In genomic region chr5:169070413-169070812, GRCh38 we compare ENCODE assay signal across 20 cellular contexts.
A peak's percentile ranks its signal among the peaks of the same experiment; 100 is the strongest.
DNase-seq lines count a peak whose midpoint lies in the region; ATAC-seq, FAIRE-seq and TF ChIP-seq lines count a peak whose summit lies in the region.
"Had no signal": no experiment of that assay in that cellular context is flagged by ENCODE, and none has a peak within 500 bp of the region (broad histone marks: within the 10 kb centered on the region; RNA-seq: fewer than 3 reads in every experiment).

No MANE protein-coding gene starts in this region.

- H3K9me3 ChIP-seq in A549, result no peaks in the 10 kb centered on the region
- no peaks in the 10 kb centered on the region for H3K9me3 ChIP-seq in hepatocyte (ENCODE audit: low read depth)
- no peaks in the 10 kb centered on the region for H3K9me3 ChIP-seq in mucosa of descending colon
- no peaks in the 10 kb centered on the region for H3K9me3 ChIP-seq in small intestine (ENCODE audit: control insufficient read depth, low read depth)

- peak overlapping the region; percentile 42 for H3K4me2 ChIP-seq in A549
- no peak overlapping the region for H3K4me2 ChIP-seq in hepatocyte
- H3K4me2 ChIP-seq: BLaER1 had no signal

- no peak overlapping the region for H3K4me3 ChIP-seq in A549
- H3K4me3 ChIP-seq in hepatocyte, result no peak overlapping the region
- H3K4me3 ChIP-seq in mucosa of descending colon, result no peak overlapping the region
- H3K4me3 ChIP-seq in small intestine (ENCODE audit: low read depth in 1 of 2, low read length in 2 of 2), result no peak overlapping the region
- H3K4me3 ChIP-seq: BLaER1 had no signal

- no peaks in the 10 kb centered on the region for H3K9me2 ChIP-seq in hepatocyte (replicated peaks; ENCODE audit: insufficient read depth)

- peak in 1 of 2 experiments; percentile 25 for DNase-seq in A549 (ENCODE audit: low read depth in 1 of 2, low spot score in 1 of 2)
- no peak for DNase-seq in hepatocyte (ENCODE audit: low spot score)
- no peak for DNase-seq in mucosa of descending colon
- DNase-seq in small intestine, result peak; percentile 41
- DNase-seq in NCI-H1417 treated with DMSO at 0.1 percent for 48 hours (lab: John Stamatoyannopoulos, UW), result no peak
- no peak for DNase-seq in cardiac septum (ENCODE audit: low spot score)
- no peak for DNase-seq in Kasumi-1 (lab: John Stamatoyannopoulos, UW)
- DNase-seq: CD8-positive, alpha-beta memory T cell; COR-L47; DMS 273 treated with DMSO at 0.1 percent for 48 hours; GOT3; H7; HFFc6 had no signal

- no peak for TF ChIP-seq CTCF in A549 (IDR thresholded peaks at IDR 0.05)
- TF ChIP-seq CTCF in hepatocyte (IDR thresholded peaks at IDR 0.05; ENCODE audit: poor library complexity), result no peak
- no peak for TF ChIP-seq CTCF in mucosa of descending colon (IDR thresholded peaks at IDR 0.05)

- CTCF ChIA-PET in A549 (lab: Yijun Ruan, JAX), result interaction anchor here (0.9 kb wide), 2 partner anchors 11 to 71 kb away, joined by 3 read pairs; no protein-coding TSS in a partner anchor

- peaks cover 23% of the 10 kb centered on the region for H3K4me1 ChIP-seq in A549
- H3K4me1 ChIP-seq in hepatocyte (ENCODE audit: insufficient read depth), result peaks cover 22% of the 10 kb centered on the region
- H3K4me1 ChIP-seq in mucosa of descending colon (ENCODE audit: low read depth), result no peaks in the 10 kb centered on the region
- H3K4me1 ChIP-seq in small intestine (ENCODE audit: control insufficient read depth in 2 of 2, insufficient read depth in 1 of 2, low read depth in 1 of 2, low read length in 1 of 2), result no peaks in the 10 kb centered on the region
- H3K4me1 ChIP-seq: BLaER1 had no signal

- POLR2A ChIA-PET in A549 (lab: Yijun Ruan, JAX), result interaction anchor here (0.7 kb wide), 1 partner anchor 234 kb away, joined by 5 read pairs; no protein-coding TSS in a partner anchor

- TF ChIP-seq RAD21 in A549 (conservative IDR thresholded peaks at IDR 0.05 in 1 of 2, IDR thresholded peaks at IDR 0.05 in 1 of 2), result no peak

- TF ChIP-seq EP300 in A549 (IDR thresholded peaks at IDR 0.05), result no peak

- intact Hi-C loops in mucosa of descending colon (cut with DNase I, micrococcal nuclease), result no loop called here
- intact Hi-C loops in cardiac septum (cut with DNase I), result no loop called here

- no peaks in the 10 kb centered on the region for H3K36me3 ChIP-seq in hepatocyte (replicated peaks; ENCODE audit: insufficient read depth, low read depth)
- H3K36me3 ChIP-seq in mucosa of descending colon (ENCODE audit: low read depth), result no peaks in the 10 kb centered on the region
- no peaks in the 10 kb centered on the region for H3K36me3 ChIP-seq in small intestine (ENCODE audit: control insufficient read depth in 2 of 2, insufficient read depth in 2 of 2, low read length in 2 of 2)
- H3K36me3 ChIP-seq: BLaER1 had no signal

- H4K20me1 ChIP-seq in hepatocyte (ENCODE audit: insufficient read depth, poor library complexity, severe bottlenecking), result no peaks in the 10 kb centered on the region
- H4K20me1 ChIP-seq: BLaER1 had no signal

- ATAC-seq in A549 (peak in 1 of 2 experiments; percentile 34; a peak in 1 of 6 replicates), mucosa of descending colon (peak; percentile 25)
- ATAC-seq: HCT116 had no signal

- FAIRE-seq in A549 (lab: Jason Lieb, UNC) (no peak), small intestine (lab: Jason Lieb, UNC) (no peak)
- FAIRE-seq: G401.6, GM12891, HTR-8/SVneo had no signal

- no peak overlapping the region for H2AFZ ChIP-seq in hepatocyte

- H3K79me2 ChIP-seq in hepatocyte, result no peaks in the 10 kb centered on the region

- 5% methylated on average over 4 of the region's 4 CpGs for WGBS in A549 (ENCODE audit: missing lambda C conversion rate)
- WGBS in hepatocyte (ENCODE audit: low lambda C conversion rate, missing lambda C conversion rate), result 36% methylated on average over 4 of the region's 4 CpGs
- 13 to 37% (median 21%) methylated on average over 4 of the region's 4 CpGs for WGBS in small intestine, 3 donors

- peak overlapping the region in 1 of 2 experiments; percentile 37; a peak in 2 of 6 replicates for H3K27ac ChIP-seq in A549
- H3K27ac ChIP-seq in hepatocyte, result peak overlapping the region; percentile 39
- H3K27ac ChIP-seq in small intestine (ENCODE audit: low read depth in 1 of 2, low read length in 1 of 2), result no peak overlapping the region
- H3K27ac ChIP-seq: 22Rv1, BLaER1, HL-60 had no signal

- no peak for TF ChIP-seq POLR2A in A549 (IDR thresholded peaks at IDR 0.05; ENCODE audit: low read length)

- no peaks in the 10 kb centered on the region for H3K27me3 ChIP-seq in hepatocyte
- H3K27me3 ChIP-seq in small intestine (ENCODE audit: control insufficient read depth in 2 of 2, insufficient read depth in 2 of 2, low read length in 2 of 2), result no peaks in the 10 kb centered on the region
- H3K27me3 ChIP-seq: BLaER1 had no signal

TF ChIP-seq in A549, 52 proteins besides CTCF, POLR2A, EP300 and RAD21:
- TF ChIP-seq HEYL (CRISPR knock-in tag; IDR thresholded peaks at IDR 0.05), result no peak
- TF ChIP-seq GATA3 (IDR thresholded peaks at IDR 0.05; ENCODE audit: borderline replicate concordance), result peak; percentile 59
TF ChIP-seq in A549: peak in this region for 1.
